8 cellular contexts compared by ENCODE assay signal in genomic region chr11:14380947-14381555, GRCh38. TPM values are rescaled to one million over a fixed set of nuclear protein-coding genes. Genes with fewer than 3 reads are reported as not detected.
DNase-seq lines count a peak whose midpoint lies in the region; ATAC-seq and TF ChIP-seq lines count a peak whose summit lies in the region.

No MANE protein-coding gene starts in this region.

- intact Hi-C loops in A673 (cut with micrococcal nuclease; ENCODE audit: unreplicated experiment) (no loop called here), adrenal gland (cut with DNase I) (no loop called here), uterus (cut with DNase I; ENCODE audit: low total_unique reads) (no loop called here)

- TF ChIP-seq CTCF in A673 (conservative IDR thresholded peaks at IDR 0.05; ENCODE audit: low read depth, low read length) (no peak), RWPE1 (conservative IDR thresholded peaks at IDR 0.05; ENCODE audit: low read depth) (no peak), adrenal gland (IDR thresholded peaks at IDR 0.05) (no peak), cardiac muscle cell (IDR thresholded peaks at IDR 0.05; ENCODE audit: low read depth, low read length) (no peak), osteocyte (IDR thresholded peaks at IDR 0.05) (peak; percentile 17), uterus (IDR thresholded peaks at IDR 0.05) (no peak)

- H3K4me3 ChIP-seq in A673 (ENCODE audit: low read depth, low read length, poor library complexity, severe bottlenecking) (peak overlapping the region; percentile 46), adrenal gland (peak overlapping the region in 2 of 4 donors; percentile 39 to 58), cardiac muscle cell (peak overlapping the region; percentile 38), uterus (peak overlapping the region; percentile 39 to 48)

- peaks cover 40% of the 10 kb centered on the region for H3K4me1 Mint-ChIP-seq in osteocyte (ENCODE audit: unreplicated experiment)

- DNase-seq in A673 (ENCODE audit: low spot score) (peak; percentile 40), RWPE1 (ENCODE audit: low spot score) (peak; percentile 69), adrenal gland (peak; percentile 76 to 85 (median 80)), cardiac muscle cell (ENCODE audit: low read depth in 1 of 2, low spot score in 1 of 2) (peak; percentile 71 to 72), osteocyte (ENCODE audit: extremely low spot score, unreplicated experiment) (peak; percentile 91), uterus (peak; percentile 49 to 71)

- POLR2A ChIA-PET in A673 (lab: Charles Lee; ENCODE audit: low non-redundant PET) = no interaction called here
- POLR2A ChIA-PET in RWPE1 (lab: Yijun Ruan, JAX; ENCODE audit: low non-redundant PET) = no interaction called here

- H3K27ac ChIP-seq in A673 (ENCODE audit: low read depth, low read length, poor library complexity, severe bottlenecking) (no peak overlapping the region), RWPE1 (peak overlapping the region; percentile 85), adrenal gland (peak overlapping the region in 4 of 5 donors; percentile 81 to 84 (median 82)), cardiac muscle cell (no peak overlapping the region), uterus (peak overlapping the region in 1 of 2 donors; percentile 66)

- ATAC-seq in GM18861 (IDR thresholded peaks at IDR 0.05; ENCODE audit: unreplicated experiment) (peak; percentile 81), HG03103 (IDR thresholded peaks at IDR 0.05; ENCODE audit: low read depth, unreplicated experiment) (peak; percentile 50)

- no peaks in the 10 kb centered on the region for H3K27me3 Mint-ChIP-seq in osteocyte (ENCODE audit: unreplicated experiment)

- TF ChIP-seq POLR2A in adrenal gland (IDR thresholded peaks at IDR 0.05) = peak; percentile 43 to 77
- TF ChIP-seq POLR2A in uterus (IDR thresholded peaks at IDR 0.05) = no peak

- no peaks in the 10 kb centered on the region for H3K36me3 Mint-ChIP-seq in osteocyte (ENCODE audit: unreplicated experiment)

- no peaks in the 10 kb centered on the region for H3K9me3 Mint-ChIP-seq in osteocyte (ENCODE audit: unreplicated experiment)

- H3K4me1 ChIP-seq in A673 (ENCODE audit: insufficient read depth, low read length, poor library complexity, severe bottlenecking) (no peaks in the 10 kb centered on the region), adrenal gland (replicated peaks in 1 of 2) (peaks cover 0 to 5% of the 10 kb centered on the region in 2 donors), cardiac muscle cell (ENCODE audit: low read depth) (no peaks in the 10 kb centered on the region), uterus (no peaks in the 10 kb centered on the region)

- WGBS in adrenal gland, 4 donors = 0 to 1% (median 1%) methylated on average over 8 to 54 of the region's 54 CpGs

- CTCF ChIA-PET in A673 (lab: Charles Lee) = no interaction called here
- CTCF ChIA-PET in RWPE1 (lab: Yijun Ruan, JAX) = no interaction called here

- no TSS peak for BruUV-seq in A673 (replicated peaks; lab: Mats Ljungman, UMichigan)

- H3K27me3 ChIP-seq in A673 (replicated peaks; ENCODE audit: insufficient read depth, low read depth, low read length, poor library complexity) (peaks cover 30% of the 10 kb centered on the region), adrenal gland (no peaks in the 10 kb centered on the region), cardiac muscle cell (peaks cover 51% of the 10 kb centered on the region), uterus (no peaks in the 10 kb centered on the region)

- peak overlapping the region; percentile 71 for H3K4me3 Mint-ChIP-seq in osteocyte (ENCODE audit: unreplicated experiment)

- H3K27ac Mint-ChIP-seq in osteocyte (ENCODE audit: unreplicated experiment) = peak overlapping the region; percentile 84

- H3K9me3 ChIP-seq in A673 (ENCODE audit: low read depth, low read length, poor library complexity, severe bottlenecking) (no peaks in the 10 kb centered on the region), adrenal gland (replicated peaks in 1 of 3) (no peaks in the 10 kb centered on the region), cardiac muscle cell (ENCODE audit: low read depth) (no peaks in the 10 kb centered on the region), uterus (no peaks in the 10 kb centered on the region)

- H3K36me3 ChIP-seq in A673 (ENCODE audit: insufficient read depth, low read length, poor library complexity, severe bottlenecking) (no peaks in the 10 kb centered on the region), adrenal gland (replicated peaks in 1 of 2) (no peaks in the 10 kb centered on the region), cardiac muscle cell (no peaks in the 10 kb centered on the region), uterus (no peaks in the 10 kb centered on the region)

RNA-seq across cellular contexts. Expression of gene RRAS2, which starts 22.1 kb away (rescaled TPM):
- total RNA-seq in A673 (2021) (23.3 and 24.8 TPM in 2 replicates), adrenal gland (10 to 100 TPM; 19.8 to 59.3 (median 28.6) TPM), cardiac muscle cell (67.8 and 74.4 TPM in 2 replicates), osteocyte (91.8 and 95.7 TPM in 2 replicates), uterus (10 to 100 TPM; 18.7 to 43.6 (median 36.8) TPM)
- polyA plus RNA-seq in adrenal gland (10 to 100 TPM in 2 of 3 donors, 1 to 10 TPM in 1; 9.2 to 28.3 (median 10.7) TPM), cardiac muscle cell (72.3 and 75.9 TPM in 2 replicates)

Comparison
In these comparisons a context has a peak if more than half of its experiments do, and no peak if none do; other contexts are left out.
1. DNase-seq: peak in every context shown above with its lines; median percentile 91 in osteocyte; 80 in adrenal gland; 72 in cardiac muscle cell; 69 in RWPE1; 60 in uterus; 40 in A673.
2. H3K27ac ChIP-seq: peak in RWPE1 (single experiment) and adrenal gland (4 of 5); none in A673 (single experiment) and cardiac muscle cell (single experiment).
3. POLR2A ChIP-seq: peak in adrenal gland (2 of 2); none in uterus (0 of 2).